2 cellular contexts compared by ENCODE assay signal in genomic region chr21:24160528-24160927, GRCh38.
TF ChIP-seq lines count a peak whose summit lies in the region.

No MANE protein-coding gene starts in this region.

TF ChIP-seq in H1, 55 proteins besides CTCF, POLR2A, EP300 and RAD21 (continued from another document):
- TF ChIP-seq FOSL1 (IDR thresholded peaks at IDR 0.05; ENCODE audit: insufficient read depth, low read depth, low read length), result no peak
- no peak for TF ChIP-seq KDM5A (IDR thresholded peaks at IDR 0.05; ENCODE audit: low read length)
- no peak for TF ChIP-seq RFX5 (IDR thresholded peaks at IDR 0.05; ENCODE audit: borderline replicate concordance, low read depth, low read length)
- no peak for TF ChIP-seq RBBP5 (IDR thresholded peaks at IDR 0.05; ENCODE audit: borderline replicate concordance, low read depth, low read length)
- TF ChIP-seq JUN (IDR thresholded peaks at IDR 0.05; ENCODE audit: low read depth, low read length), result no peak
- no peak for TF ChIP-seq RXRA (IDR thresholded peaks at IDR 0.05; ENCODE audit: insufficient read depth, low read depth, low read length)
- TF ChIP-seq NRF1 (IDR thresholded peaks at IDR 0.05; ENCODE audit: low read depth, low read length), result no peak
- TF ChIP-seq TCF12 (IDR thresholded peaks at IDR 0.05; ENCODE audit: low read depth, low read length), result no peak
- no peak for TF ChIP-seq SP1 (IDR thresholded peaks at IDR 0.05; ENCODE audit: low read depth, low read length)
- no peak for TF ChIP-seq ATF3 (IDR thresholded peaks at IDR 0.05; ENCODE audit: insufficient read depth, low read depth, low read length)
- no peak for TF ChIP-seq CBX8 (IDR thresholded peaks at IDR 0.05; ENCODE audit: borderline replicate concordance, low read depth, low read length)

TF ChIP-seq in liver, 16 proteins besides CTCF, POLR2A, EP300 and RAD21 (continued from another document):
- TF ChIP-seq HNF4A (conservative IDR thresholded peaks at IDR 0.05) (peak; percentile 28 to 46), MAX (IDR thresholded peaks at IDR 0.05) (peak; percentile 13), NR2F2 (IDR thresholded peaks at IDR 0.05) (no peak), ATF3 (IDR thresholded peaks at IDR 0.05) (peak; percentile 62), YY1 (IDR thresholded peaks at IDR 0.05) (peak; percentile 36), FOXA1 (IDR thresholded peaks at IDR 0.05) (no peak), HNF4G (IDR thresholded peaks at IDR 0.05) (no peak)
